In genomic region chr20:2822073-2822472, GRCh38 we compare ENCODE assay signal across 10 cellular contexts. TPM values are rescaled to one million over a fixed set of nuclear protein-coding genes. Genes with fewer than 3 reads are reported as not detected.
DNase-seq lines count a peak whose midpoint lies in the region; ATAC-seq, FAIRE-seq and TF ChIP-seq lines count a peak whose summit lies in the region.
"Had no signal": no experiment of that assay in that cellular context is flagged by ENCODE, and none has a peak within 500 bp of the region (broad histone marks: within the 10 kb centered on the region; RNA-seq: fewer than 3 reads in every experiment).

No MANE protein-coding gene starts in this region.

- no peak for FAIRE-seq in HepG2 (lab: Jason Lieb, UNC)

- H3K4me1 Mint-ChIP-seq in activated T-helper 2 cell treated with anti-CD3 and anti-CD28 coated beads, Interferon-gamma antibody, Interleukin-2, Interleukin-4, amounts not matched to agents 10 μg/mL and 5 μg/mL and 100 μg/mL, durations not matched to agents 14 hours and 24 hours and 36 hours (ENCODE audit: low read depth): peaks cover 21% of the 10 kb centered on the region
- H3K4me1 Mint-ChIP-seq in nephron: peaks cover 36% of the 10 kb centered on the region

- peaks cover 20% of the 10 kb centered on the region for H3K4me1 ChIP-seq in Loucy (ENCODE audit: insufficient read depth, low read length, poor library complexity, severe bottlenecking)
- H3K4me1 ChIP-seq in HepG2 (ENCODE audit: insufficient read depth, low read length): peaks cover 13% of the 10 kb centered on the region; the same call in 1 of the 2 replicates
- H3K4me1 ChIP-seq in tibial nerve: peaks cover 0 to 27% (median 5%) of the 10 kb centered on the region in 4 donors
- peaks cover 0 to 28% (median 8%) of the 10 kb centered on the region in 6 donors for H3K4me1 ChIP-seq in spleen

- no peaks in the 10 kb centered on the region for H3F3A ChIP-seq in Loucy (ENCODE audit: low read depth)

- TF ChIP-seq RAD21 in HepG2 (CRISPR knock-in tag; IDR thresholded peaks at IDR 0.05): no peak

- no peaks in the 10 kb centered on the region for H4K20me1 ChIP-seq in Loucy (ENCODE audit: insufficient read depth, low read length, poor library complexity, severe bottlenecking)
- H4K20me1 ChIP-seq in HepG2 (ENCODE audit: insufficient read depth, low read length): no peaks in the 10 kb centered on the region

- TF ChIP-seq CTCF in Loucy (conservative IDR thresholded peaks at IDR 0.05; ENCODE audit: low read length): no peak
- no peak for TF ChIP-seq CTCF in nephron (IDR thresholded peaks at IDR 0.05; ENCODE audit: unreplicated experiment in 3 of 3)
- TF ChIP-seq CTCF in HepG2 (CRISPR knock-in tag; IDR thresholded peaks at IDR 0.05): no peak
- no peak for TF ChIP-seq CTCF in tibial nerve (IDR thresholded peaks at IDR 0.05)
- no peak for TF ChIP-seq CTCF in spleen (IDR thresholded peaks at IDR 0.05 in 8 of 11, conservative IDR thresholded peaks at IDR 0.05 in 3 of 11)

- intact Hi-C loops in activated T-helper 2 cell treated with anti-CD3 and anti-CD28 coated beads, Interferon-gamma antibody, Interleukin-2, Interleukin-4, amounts not matched to agents 10 μg/mL and 5 μg/mL and 100 μg/mL, durations not matched to agents 14 hours and 24 hours and 36 hours (cut with micrococcal nuclease): no loop called here
- intact Hi-C loops in HepG2 (cut with micrococcal nuclease; ENCODE audit: unreplicated experiment) (no loop called here), spleen (cut with DNase I; ENCODE audit: low total_unique reads) (no loop called here)

- H3K4me3 Mint-ChIP-seq in activated T-helper 2 cell treated with anti-CD3 and anti-CD28 coated beads, Interferon-gamma antibody, Interleukin-2, Interleukin-4, amounts not matched to agents 10 μg/mL and 5 μg/mL and 100 μg/mL, durations not matched to agents 14 hours and 24 hours and 36 hours (ENCODE audit: low read depth): no peak overlapping the region
- H3K4me3 Mint-ChIP-seq in nephron: peak overlapping the region; percentile 76 to 87 (median 85)

- peaks cover 48% of the 10 kb centered on the region for H3K27me3 Mint-ChIP-seq in activated T-helper 2 cell treated with anti-CD3 and anti-CD28 coated beads, Interferon-gamma antibody, Interleukin-2, Interleukin-4, amounts not matched to agents 10 μg/mL and 5 μg/mL and 100 μg/mL, durations not matched to agents 14 hours and 24 hours and 36 hours (ENCODE audit: low read depth)
- peaks cover 6% of the 10 kb centered on the region for H3K27me3 Mint-ChIP-seq in nephron (ENCODE audit: low read depth)

- no peak for ATAC-seq in HepG2

- in situ Hi-C loops in HepG2 (cut with HindIII; ENCODE audit: extremely low pct_ligation_motif_present, low pct_unique_long_range_greater_than_20kb): no loop called here

- H3K9ac ChIP-seq in Loucy (ENCODE audit: low read depth, low read length, poor library complexity, severe bottlenecking): no peak overlapping the region
- no peak overlapping the region for H3K9ac ChIP-seq in HepG2 (ENCODE audit: insufficient read depth, low read depth, low read length)

- 5% methylated on average over 5 of the region's 5 CpGs for WGBS in HepG2 (ENCODE audit: low lambda C conversion rate)
- 35 to 41% methylated on average over 5 of the region's 5 CpGs for WGBS in tibial nerve, 2 donors
- WGBS in spleen, 5 donors: 21 to 42% (median 31%) methylated on average over 4 to 5 of the region's 5 CpGs

- H3K4me2 ChIP-seq in Loucy (ENCODE audit: low read depth, low read length, poor library complexity, severe bottlenecking): peak overlapping the region; percentile 35
- H3K4me2 ChIP-seq in HepG2 (ENCODE audit: low read depth, low read length): no peak overlapping the region

- H2AFZ ChIP-seq in Loucy (ENCODE audit: low read length) (no peak overlapping the region), HepG2 (ENCODE audit: low read length) (no peak overlapping the region)

- no peak overlapping the region for H3K27ac Mint-ChIP-seq in activated T-helper 2 cell treated with anti-CD3 and anti-CD28 coated beads, Interferon-gamma antibody, Interleukin-2, Interleukin-4, amounts not matched to agents 10 μg/mL and 5 μg/mL and 100 μg/mL, durations not matched to agents 14 hours and 24 hours and 36 hours
- H3K27ac Mint-ChIP-seq in nephron: peak overlapping the region; percentile 95 to 98 (median 97)

- no TSS peak for BruUV-seq in HepG2 (replicated peaks; lab: Mats Ljungman, UMichigan)

- H3K27me3 ChIP-seq in Loucy (ENCODE audit: insufficient read depth, low read length, poor library complexity, severe bottlenecking) (no peaks in the 10 kb centered on the region), HepG2 (ENCODE audit: control insufficient read depth in 1 of 2, insufficient read depth in 2 of 2, low read length in 2 of 2) (peaks cover 7 to 60% of the 10 kb centered on the region in 2 experiments; a peak in 4 of 5 replicates), tibial nerve (peaks cover 0 to 37% of the 10 kb centered on the region in 2 donors), spleen (replicated peaks in 1 of 7) (peaks cover 0 to 41% (median 18%) of the 10 kb centered on the region in 7 donors)

- no peaks in the 10 kb centered on the region for H3K9me2 ChIP-seq in Loucy (replicated peaks; ENCODE audit: low read depth, low read length)

- H3K79me2 ChIP-seq in Loucy (ENCODE audit: insufficient read depth, low read length): no peaks in the 10 kb centered on the region
- no peaks in the 10 kb centered on the region for H3K79me2 ChIP-seq in HepG2 (ENCODE audit: insufficient read depth, low read length)

- no peaks in the 10 kb centered on the region for H3K36me3 Mint-ChIP-seq in activated T-helper 2 cell treated with anti-CD3 and anti-CD28 coated beads, Interferon-gamma antibody, Interleukin-2, Interleukin-4, amounts not matched to agents 10 μg/mL and 5 μg/mL and 100 μg/mL, durations not matched to agents 14 hours and 24 hours and 36 hours (ENCODE audit: low read depth)
- no peaks in the 10 kb centered on the region for H3K36me3 Mint-ChIP-seq in nephron (ENCODE audit: low read depth)

- H3K9me3 ChIP-seq in Loucy (ENCODE audit: insufficient read depth, low read depth, low read length) (no peaks in the 10 kb centered on the region), HepG2 (ENCODE audit: low read length) (no peaks in the 10 kb centered on the region), tibial nerve (no peaks in the 10 kb centered on the region), spleen (no peaks in the 10 kb centered on the region)
- H3K9me3 ChIP-seq: esophagus squamous epithelium had no signal

- H3K27ac ChIP-seq in HepG2 (ENCODE audit: extremely low read length, insufficient read depth, low read length) (no peak overlapping the region), tibial nerve (no peak overlapping the region), spleen (no peak overlapping the region)
- H3K27ac ChIP-seq: esophagus squamous epithelium had no signal

- CTCF ChIA-PET in HepG2 (lab: Yijun Ruan, JAX; ENCODE audit: low intra/inter-chr PET ratio, low total read pairs): no interaction called here

- DNase-seq in EH (ENCODE audit: low read depth): peak; percentile 44
- peak; percentile 56 for DNase-seq in activated T-helper 2 cell treated with anti-CD3 and anti-CD28 coated beads, Interferon-gamma antibody, Interleukin-2, Interleukin-4, amounts not matched to agents 10 μg/mL and 5 μg/mL and 100 μg/mL, durations not matched to agents 14 hours and 24 hours and 36 hours (ENCODE audit: low spot score)
- no peak for DNase-seq in HepG2 (ENCODE audit: low spot score)
- no peak for DNase-seq in tibial nerve (ENCODE audit: low spot score in 2 of 2)
- DNase-seq in spleen: no peak
- no peak for DNase-seq in kidney glomerular epithelial cell (lab: John Stamatoyannopoulos, UW)
- DNase-seq: esophagus squamous epithelium, Right ventricle myocardium superior had no signal

- POLR2A ChIA-PET in HepG2 (lab: Yijun Ruan, JAX): no interaction called here

- H3K36me3 ChIP-seq in Loucy (ENCODE audit: insufficient read depth, low read length) (no peaks in the 10 kb centered on the region), HepG2 (replicated peaks in 1 of 2; ENCODE audit: control insufficient read depth in 1 of 2, insufficient read depth in 2 of 2, low read length in 2 of 2) (no peaks in the 10 kb centered on the region), tibial nerve (no peaks in the 10 kb centered on the region), spleen (no peaks in the 10 kb centered on the region)
- H3K36me3 ChIP-seq: esophagus squamous epithelium had no signal

- no peak for TF ChIP-seq EP300 in HepG2 (IDR thresholded peaks at IDR 0.05; ENCODE audit: low read depth in 2 of 2, low read length in 2 of 2)
- no peak for TF ChIP-seq EP300 in HepG2 (CRISPR knock-in tag; IDR thresholded peaks at IDR 0.05; ENCODE audit: borderline replicate concordance)
- TF ChIP-seq EP300 in tibial nerve (IDR thresholded peaks at IDR 0.05): no peak

- no peaks in the 10 kb centered on the region for H3K9me3 Mint-ChIP-seq in activated T-helper 2 cell treated with anti-CD3 and anti-CD28 coated beads, Interferon-gamma antibody, Interleukin-2, Interleukin-4, amounts not matched to agents 10 μg/mL and 5 μg/mL and 100 μg/mL, durations not matched to agents 14 hours and 24 hours and 36 hours
- peaks cover under 1% of the 10 kb centered on the region for H3K9me3 Mint-ChIP-seq in nephron

- TF ChIP-seq POLR2A in HepG2 (IDR thresholded peaks at IDR 0.05; ENCODE audit: insufficient read depth in 1 of 2, low read depth in 2 of 2, low read length in 2 of 2): no peak
- TF ChIP-seq POLR2A in tibial nerve (IDR thresholded peaks at IDR 0.05): no peak
- TF ChIP-seq POLR2A in spleen (IDR thresholded peaks at IDR 0.05): no peak

- H3K4me3 ChIP-seq in Loucy (ENCODE audit: low read length, poor library complexity, severe bottlenecking) (no peak overlapping the region), HepG2 (replicated peaks in 1 of 3; ENCODE audit: insufficient read depth in 1 of 3, low read depth in 2 of 3, low read length in 3 of 3) (no peak overlapping the region), tibial nerve (no peak overlapping the region), spleen (no peak overlapping the region)

RNA-seq across cellular contexts. Expression of gene TMEM239, which starts 5.9 kb away (rescaled TPM):
- total RNA-seq in activated T-helper 2 cell treated with anti-CD3 and anti-CD28 coated beads, Interferon-gamma antibody, Interleukin-2, Interleukin-4, amounts not matched to agents 10 μg/mL and 5 μg/mL and 100 μg/mL, durations not matched to agents 14 hours and 24 hours and 36 hours: not detected in 2 replicates
- total RNA-seq in HepG2 (2016; rRNA removed; fragmentation: Illumina TruSeq; extraction: Trizol): not detected in 2 replicates
- total RNA-seq in HepG2 (2016; cell fraction: cytosol; rRNA removed; fragmentation: Illumina TruSeq; extraction: Trizol; ENCODE audit: low read depth): not detected in 2 replicates
- not detected in 2 replicates for total RNA-seq in HepG2 (2016; cell fraction: insoluble cytoplasmic fraction; rRNA removed; fragmentation: Illumina TruSeq; extraction: Trizol)
- total RNA-seq in HepG2 (2016; cell fraction: membrane; rRNA removed; fragmentation: Illumina TruSeq; extraction: Trizol): not detected in 2 replicates
- total RNA-seq in HepG2 (2016; cell fraction: nucleus; rRNA removed; fragmentation: Illumina TruSeq; extraction: Trizol): not detected in 2 replicates
- not detected in 2 replicates for polyA plus RNA-seq in HepG2 (2011; rRNA removed)
- not detected in 2 replicates for polyA plus RNA-seq in HepG2 (2011; cell fraction: cytosol; rRNA removed)
- polyA plus RNA-seq in HepG2 (2011; cell fraction: nucleus; rRNA removed): not detected in 2 replicates
- not detected in 2 replicates for polyA plus RNA-seq in HepG2 (2012)
- not detected in 2 replicates for polyA plus RNA-seq in HepG2 (2016; cell fraction: cytosol; fragmentation: Illumina TruSeq; extraction: Trizol; ENCODE audit: low read depth)
- not detected in 2 replicates for polyA plus RNA-seq in HepG2 (2016; cell fraction: insoluble cytoplasmic fraction; fragmentation: Illumina TruSeq; extraction: Trizol; ENCODE audit: low read depth)
- polyA plus RNA-seq in HepG2 (2016; cell fraction: membrane; fragmentation: Illumina TruSeq; extraction: Trizol; ENCODE audit: low read depth): not detected in 2 replicates
- polyA plus RNA-seq in HepG2 (2016; cell fraction: nucleus; fragmentation: Illumina TruSeq; extraction: Trizol; ENCODE audit: insufficient read depth, low read depth): not detected in 2 replicates
- not detected in 2 replicates for polyA minus RNA-seq in HepG2 (2011; rRNA and poly(A)+ RNA removed; ENCODE audit: low replicate concordance)
- polyA minus RNA-seq in HepG2 (2011; cell fraction: cytosol; rRNA and poly(A)+ RNA removed): not detected in 2 replicates
- not detected in 2 replicates for polyA minus RNA-seq in HepG2 (2011; cell fraction: nucleus; rRNA and poly(A)+ RNA removed)
- total RNA-seq in tibial nerve: not detected
- total RNA-seq in spleen: not detected
- polyA plus RNA-seq in spleen: not detected
- total RNA-seq: esophagus squamous epithelium, Right ventricle myocardium superior had no signal

RNA-seq across cellular contexts. Expression of gene C20orf141, which starts 7.3 kb away (rescaled TPM):
- not detected in 2 replicates for total RNA-seq in activated T-helper 2 cell treated with anti-CD3 and anti-CD28 coated beads, Interferon-gamma antibody, Interleukin-2, Interleukin-4, amounts not matched to agents 10 μg/mL and 5 μg/mL and 100 μg/mL, durations not matched to agents 14 hours and 24 hours and 36 hours
- total RNA-seq in HepG2 (2016; rRNA removed; fragmentation: Illumina TruSeq; extraction: Trizol): not detected in 2 replicates
- total RNA-seq in HepG2 (2016; cell fraction: cytosol; rRNA removed; fragmentation: Illumina TruSeq; extraction: Trizol; ENCODE audit: low read depth): not detected in 2 replicates
- not detected in 2 replicates for total RNA-seq in HepG2 (2016; cell fraction: insoluble cytoplasmic fraction; rRNA removed; fragmentation: Illumina TruSeq; extraction: Trizol)
- not detected in 2 replicates for total RNA-seq in HepG2 (2016; cell fraction: membrane; rRNA removed; fragmentation: Illumina TruSeq; extraction: Trizol)
- total RNA-seq in HepG2 (2016; cell fraction: nucleus; rRNA removed; fragmentation: Illumina TruSeq; extraction: Trizol): not detected in 2 replicates
- polyA plus RNA-seq in HepG2 (2011; rRNA removed): not detected in 2 replicates
- not detected in 2 replicates for polyA plus RNA-seq in HepG2 (2011; cell fraction: cytosol; rRNA removed)
- not detected in 2 replicates for polyA plus RNA-seq in HepG2 (2011; cell fraction: nucleus; rRNA removed)
- polyA plus RNA-seq in HepG2 (2012): not detected in 2 replicates
- not detected in 2 replicates for polyA plus RNA-seq in HepG2 (2016; cell fraction: cytosol; fragmentation: Illumina TruSeq; extraction: Trizol; ENCODE audit: low read depth)
- polyA plus RNA-seq in HepG2 (2016; cell fraction: insoluble cytoplasmic fraction; fragmentation: Illumina TruSeq; extraction: Trizol; ENCODE audit: low read depth): not detected in 2 replicates
- not detected in 2 replicates for polyA plus RNA-seq in HepG2 (2016; cell fraction: membrane; fragmentation: Illumina TruSeq; extraction: Trizol; ENCODE audit: low read depth)
- not detected in 2 replicates for polyA plus RNA-seq in HepG2 (2016; cell fraction: nucleus; fragmentation: Illumina TruSeq; extraction: Trizol; ENCODE audit: insufficient read depth, low read depth)
- polyA minus RNA-seq in HepG2 (2011; rRNA and poly(A)+ RNA removed; ENCODE audit: low replicate concordance): not detected in 2 replicates
- polyA minus RNA-seq in HepG2 (2011; cell fraction: cytosol; rRNA and poly(A)+ RNA removed): not detected in 2 replicates
- not detected in 2 replicates for polyA minus RNA-seq in HepG2 (2011; cell fraction: nucleus; rRNA and poly(A)+ RNA removed)
- not detected for total RNA-seq in tibial nerve
- total RNA-seq in spleen: not detected
- not detected for polyA plus RNA-seq in spleen
- total RNA-seq: esophagus squamous epithelium, Right ventricle myocardium superior had no signal

RNA-seq across cellular contexts. Expression of gene PCED1A, which starts 18.4 kb away (rescaled TPM):
- 29.2 and 35.2 TPM in 2 replicates for total RNA-seq in activated T-helper 2 cell treated with anti-CD3 and anti-CD28 coated beads, Interferon-gamma antibody, Interleukin-2, Interleukin-4, amounts not matched to agents 10 μg/mL and 5 μg/mL and 100 μg/mL, durations not matched to agents 14 hours and 24 hours and 36 hours
- total RNA-seq in HepG2 (2016; rRNA removed; fragmentation: Illumina TruSeq; extraction: Trizol) (12.6 and 40.1 TPM in 2 replicates), tibial nerve (10 to 100 TPM; 36.8 to 84.6 (median 62.3) TPM), spleen (10 to 100 TPM; 38.2 to 57.5 (median 51.7) TPM)
- 15.8 and 19.1 TPM in 2 replicates for total RNA-seq in HepG2 (2016; cell fraction: cytosol; rRNA removed; fragmentation: Illumina TruSeq; extraction: Trizol; ENCODE audit: low read depth)
- 12.7 and 43.6 TPM in 2 replicates for total RNA-seq in HepG2 (2016; cell fraction: insoluble cytoplasmic fraction; rRNA removed; fragmentation: Illumina TruSeq; extraction: Trizol)
- total RNA-seq in HepG2 (2016; cell fraction: membrane; rRNA removed; fragmentation: Illumina TruSeq; extraction: Trizol): 25.5 and 30.3 TPM in 2 replicates
- 50.5 and 56.6 TPM in 2 replicates for total RNA-seq in HepG2 (2016; cell fraction: nucleus; rRNA removed; fragmentation: Illumina TruSeq; extraction: Trizol)
- polyA plus RNA-seq in HepG2 (2011; rRNA removed) (84.2 and 92.3 TPM in 2 replicates), spleen (100 to 1,000 TPM in 2 of 3 donors, 10 to 100 TPM in 1; 66.7 to 165 (median 137) TPM)
- polyA plus RNA-seq in HepG2 (2011; cell fraction: cytosol; rRNA removed): 34.6 and 52.7 TPM in 2 replicates
- 548 and 651 TPM in 2 replicates for polyA plus RNA-seq in HepG2 (2011; cell fraction: nucleus; rRNA removed)
- polyA plus RNA-seq in HepG2 (2012): 37.5 and 47.0 TPM in 2 replicates
- polyA plus RNA-seq in HepG2 (2016; cell fraction: cytosol; fragmentation: Illumina TruSeq; extraction: Trizol; ENCODE audit: low read depth): 15.4 and 16.6 TPM in 2 replicates
- 13.1 and 14.6 TPM in 2 replicates for polyA plus RNA-seq in HepG2 (2016; cell fraction: insoluble cytoplasmic fraction; fragmentation: Illumina TruSeq; extraction: Trizol; ENCODE audit: low read depth)
- polyA plus RNA-seq in HepG2 (2016; cell fraction: membrane; fragmentation: Illumina TruSeq; extraction: Trizol; ENCODE audit: low read depth): 23.9 and 27.4 TPM in 2 replicates
- polyA plus RNA-seq in HepG2 (2016; cell fraction: nucleus; fragmentation: Illumina TruSeq; extraction: Trizol; ENCODE audit: insufficient read depth, low read depth): 129 TPM in 2 replicates
- polyA minus RNA-seq in HepG2 (2011; rRNA and poly(A)+ RNA removed; ENCODE audit: low replicate concordance): 12.5 and 33.7 TPM in 2 replicates
- polyA minus RNA-seq in HepG2 (2011; cell fraction: cytosol; rRNA and poly(A)+ RNA removed): 9.0 and 9.2 TPM in 2 replicates
- 45.2 and 51.7 TPM in 2 replicates for polyA minus RNA-seq in HepG2 (2011; cell fraction: nucleus; rRNA and poly(A)+ RNA removed)

RNA-seq across cellular contexts. Expression of gene VPS16, which starts 18.5 kb away (rescaled TPM):
- 47.4 and 50.1 TPM in 2 replicates for total RNA-seq in activated T-helper 2 cell treated with anti-CD3 and anti-CD28 coated beads, Interferon-gamma antibody, Interleukin-2, Interleukin-4, amounts not matched to agents 10 μg/mL and 5 μg/mL and 100 μg/mL, durations not matched to agents 14 hours and 24 hours and 36 hours
- 27.6 and 35.4 TPM in 2 replicates for total RNA-seq in HepG2 (2016; rRNA removed; fragmentation: Illumina TruSeq; extraction: Trizol)
- 5.8 and 7.1 TPM in 2 replicates for total RNA-seq in HepG2 (2016; cell fraction: cytosol; rRNA removed; fragmentation: Illumina TruSeq; extraction: Trizol; ENCODE audit: low read depth)
- total RNA-seq in HepG2 (2016; cell fraction: insoluble cytoplasmic fraction; rRNA removed; fragmentation: Illumina TruSeq; extraction: Trizol): 28.5 and 36.0 TPM in 2 replicates
- 7.1 and 7.2 TPM in 2 replicates for total RNA-seq in HepG2 (2016; cell fraction: membrane; rRNA removed; fragmentation: Illumina TruSeq; extraction: Trizol)
- total RNA-seq in HepG2 (2016; cell fraction: nucleus; rRNA removed; fragmentation: Illumina TruSeq; extraction: Trizol): 36.6 and 39.6 TPM in 2 replicates
- polyA plus RNA-seq in HepG2 (2011; rRNA removed): 34.2 and 44.0 TPM in 2 replicates
- polyA plus RNA-seq in HepG2 (2011; cell fraction: cytosol; rRNA removed): 21.5 and 23.3 TPM in 2 replicates
- polyA plus RNA-seq in HepG2 (2011; cell fraction: nucleus; rRNA removed): 216 and 253 TPM in 2 replicates
- polyA plus RNA-seq in HepG2 (2012): 26.0 and 31.8 TPM in 2 replicates
- polyA plus RNA-seq in HepG2 (2016; cell fraction: cytosol; fragmentation: Illumina TruSeq; extraction: Trizol; ENCODE audit: low read depth): 3.7 and 4.5 TPM in 2 replicates
- 22.7 and 23.3 TPM in 2 replicates for polyA plus RNA-seq in HepG2 (2016; cell fraction: insoluble cytoplasmic fraction; fragmentation: Illumina TruSeq; extraction: Trizol; ENCODE audit: low read depth)
- 4.4 and 5.8 TPM in 2 replicates for polyA plus RNA-seq in HepG2 (2016; cell fraction: membrane; fragmentation: Illumina TruSeq; extraction: Trizol; ENCODE audit: low read depth)
- 85.0 and 94.6 TPM in 2 replicates for polyA plus RNA-seq in HepG2 (2016; cell fraction: nucleus; fragmentation: Illumina TruSeq; extraction: Trizol; ENCODE audit: insufficient read depth, low read depth)
- polyA minus RNA-seq in HepG2 (2011; rRNA and poly(A)+ RNA removed; ENCODE audit: low replicate concordance): 26.6 and 68.4 TPM in 2 replicates
- 14.9 and 18.9 TPM in 2 replicates for polyA minus RNA-seq in HepG2 (2011; cell fraction: cytosol; rRNA and poly(A)+ RNA removed)
- polyA minus RNA-seq in HepG2 (2011; cell fraction: nucleus; rRNA and poly(A)+ RNA removed): 34.0 and 43.6 TPM in 2 replicates
- 10 to 100 TPM; 17.9 to 51.3 (median 31.9) TPM for total RNA-seq in tibial nerve
- total RNA-seq in spleen: 10 to 100 TPM; 32.0 to 51.3 (median 41.4) TPM
- 100 to 1,000 TPM in 1 of 3 donors, 10 to 100 TPM in 2; 44.5 to 104 (median 66.4) TPM for polyA plus RNA-seq in spleen

RNA-seq across cellular contexts. Expression of gene CPXM1, which starts 21.6 kb away (rescaled TPM):
- total RNA-seq in activated T-helper 2 cell treated with anti-CD3 and anti-CD28 coated beads, Interferon-gamma antibody, Interleukin-2, Interleukin-4, amounts not matched to agents 10 μg/mL and 5 μg/mL and 100 μg/mL, durations not matched to agents 14 hours and 24 hours and 36 hours: 1.3 and 1.5 TPM in 2 replicates
- total RNA-seq in HepG2 (2016; rRNA removed; fragmentation: Illumina TruSeq; extraction: Trizol) (not detected in 2 replicates), tibial nerve (1 to 10 TPM; 1.6 to 3.6 (median 1.9) TPM), spleen (1 to 10 TPM in 2 of 7 donors, under 1 TPM in 5; 0.23 to 1.9 (median 0.44) TPM)
- total RNA-seq in HepG2 (2016; cell fraction: cytosol; rRNA removed; fragmentation: Illumina TruSeq; extraction: Trizol; ENCODE audit: low read depth): not detected in 2 replicates
- total RNA-seq in HepG2 (2016; cell fraction: insoluble cytoplasmic fraction; rRNA removed; fragmentation: Illumina TruSeq; extraction: Trizol): not detected in 2 replicates
- total RNA-seq in HepG2 (2016; cell fraction: membrane; rRNA removed; fragmentation: Illumina TruSeq; extraction: Trizol): not detected in 2 replicates
- not detected in 2 replicates for total RNA-seq in HepG2 (2016; cell fraction: nucleus; rRNA removed; fragmentation: Illumina TruSeq; extraction: Trizol)
- polyA plus RNA-seq in HepG2 (2011; rRNA removed) (0.07 TPM in 1 of 2 replicates, not detected in the other), spleen (1 to 10 TPM in 1 of 3 donors, under 1 TPM in 2; 0.41 to 2.9 (median 0.64) TPM)
- polyA plus RNA-seq in HepG2 (2011; cell fraction: cytosol; rRNA removed): 0.04 TPM in 1 of 2 replicates, not detected in the other
- polyA plus RNA-seq in HepG2 (2011; cell fraction: nucleus; rRNA removed): 0.14 and 0.34 TPM in 2 replicates
- not detected in 2 replicates for polyA plus RNA-seq in HepG2 (2012)
- not detected in 2 replicates for polyA plus RNA-seq in HepG2 (2016; cell fraction: cytosol; fragmentation: Illumina TruSeq; extraction: Trizol; ENCODE audit: low read depth)
- not detected in 2 replicates for polyA plus RNA-seq in HepG2 (2016; cell fraction: insoluble cytoplasmic fraction; fragmentation: Illumina TruSeq; extraction: Trizol; ENCODE audit: low read depth)
- not detected in 2 replicates for polyA plus RNA-seq in HepG2 (2016; cell fraction: membrane; fragmentation: Illumina TruSeq; extraction: Trizol; ENCODE audit: low read depth)
- polyA plus RNA-seq in HepG2 (2016; cell fraction: nucleus; fragmentation: Illumina TruSeq; extraction: Trizol; ENCODE audit: insufficient read depth, low read depth): not detected in 2 replicates
- not detected in 2 replicates for polyA minus RNA-seq in HepG2 (2011; rRNA and poly(A)+ RNA removed; ENCODE audit: low replicate concordance)
- polyA minus RNA-seq in HepG2 (2011; cell fraction: cytosol; rRNA and poly(A)+ RNA removed): not detected in 2 replicates
- not detected in 2 replicates for polyA minus RNA-seq in HepG2 (2011; cell fraction: nucleus; rRNA and poly(A)+ RNA removed)

Comparison
In these comparisons a context has a peak if more than half of its experiments do, and no peak if none do; other contexts are left out.
1. DNase-seq: peak in EH (single experiment) and activated T-helper 2 cell treated with anti-CD3 and anti-CD28 coated beads, Interferon-gamma antibody, Interleukin-2, Interleukin-4, amounts not matched to agents 10 μg/mL and 5 μg/mL and 100 μg/mL, durations not matched to agents 14 hours and 24 hours and 36 hours (single experiment); none in HepG2 (single experiment), tibial nerve (0 of 2), spleen (single experiment) and kidney glomerular epithelial cell (single experiment).